Comparison of ENCODE assay signal across 8 cellular contexts in the genomic region with DNA sequence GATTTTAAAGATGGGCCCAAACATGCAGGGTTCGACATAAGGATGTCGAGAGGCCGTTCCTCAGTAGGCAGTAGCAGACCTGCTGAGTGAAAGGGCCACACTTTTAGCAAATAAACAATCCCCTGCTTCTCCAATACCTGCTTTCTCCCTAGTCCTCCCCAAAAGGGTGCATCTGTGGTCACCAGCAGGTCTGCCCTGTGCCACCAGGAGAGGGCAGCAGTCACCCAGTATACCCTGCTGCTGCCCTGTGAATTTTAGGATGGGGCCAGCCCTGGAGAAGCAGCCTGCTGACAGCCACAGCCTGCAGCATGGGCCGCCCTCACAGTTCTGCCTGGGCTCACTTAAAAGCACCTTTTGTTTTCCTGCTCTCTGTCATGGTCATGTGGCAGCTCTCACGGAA. TPM values are rescaled to one million over a fixed set of nuclear protein-coding genes. Genes with fewer than 3 reads are reported as not detected.
DNase-seq lines count a peak whose midpoint lies in the region; ATAC-seq and TF ChIP-seq lines count a peak whose summit lies in the region.
"Not testable (repeated sequence)": the region's sequence is repeated elsewhere in the genome, so short reads cannot be mapped to it uniquely, and the experiment has no call there.

No MANE protein-coding gene starts in this region.

- not testable (repeated sequence) for H3K36me3 ChIP-seq in kidney epithelial cell (ENCODE audit: control insufficient read depth, insufficient read depth, low read length); smooth muscle cell (ENCODE audit: low read depth)

- not testable (repeated sequence) for H3K9me3 Mint-ChIP-seq in activated T-cell treated with anti-CD3 and anti-CD28 coated beads, Interleukin-2, amount 50 U/mL, for 4 hours

- H3K4me3 Mint-ChIP-seq in activated T-cell treated with anti-CD3 and anti-CD28 coated beads, Interleukin-2, amount 50 U/mL, for 4 hours = not testable (repeated sequence)

- H3K27ac ChIP-seq in smooth muscle cell (ENCODE audit: low read depth) = not testable (repeated sequence)

- H3K9ac ChIP-seq in smooth muscle cell (ENCODE audit: low read depth) = not testable (repeated sequence)

- not testable (repeated sequence) for H3K9me3 ChIP-seq in smooth muscle cell (replicated peaks; ENCODE audit: low read depth)

- not testable (repeated sequence) for ATAC-seq in activated T-cell treated with anti-CD3 and anti-CD28 coated beads, Interleukin-2, amount 50 U/mL, for 4 hours

- H4K20me1 ChIP-seq in smooth muscle cell (ENCODE audit: low read depth) = not testable (repeated sequence)

- not testable (repeated sequence) for H3K4me3 ChIP-seq in GM12864 (ENCODE audit: low read depth, low read length); kidney epithelial cell (ENCODE audit: low read depth, low read length); smooth muscle cell

- not testable (repeated sequence) for H3K27me3 Mint-ChIP-seq in activated T-cell treated with anti-CD3 and anti-CD28 coated beads, Interleukin-2, amount 50 U/mL, for 4 hours (ENCODE audit: low read depth)

- not testable (repeated sequence) for H3K4me1 ChIP-seq in smooth muscle cell (ENCODE audit: low read depth)

- not testable (repeated sequence) for H3K79me2 ChIP-seq in smooth muscle cell (ENCODE audit: low read depth)

- in situ Hi-C loops in SK-MEL-5 (cut with HindIII; ENCODE audit: low pct_unique_long_range_greater_than_20kb, low sequenced_read_pairs) = not testable (repeated sequence)

- 57% methylated on average over 5 of the region's 5 CpGs for WGBS in smooth muscle cell (ENCODE audit: low lambda C conversion rate)

- H3K27me3 ChIP-seq in kidney epithelial cell (ENCODE audit: control insufficient read depth, insufficient read depth, low read length); smooth muscle cell (ENCODE audit: low read depth): not testable (repeated sequence)

- TF ChIP-seq CTCF in GM12864 (IDR thresholded peaks at IDR 0.05; ENCODE audit: low read depth, low read length, missing control alignments) = peak; percentile 44
- peak; percentile 45 for TF ChIP-seq CTCF in kidney epithelial cell (IDR thresholded peaks at IDR 0.05; ENCODE audit: insufficient read depth, low read length, poor library complexity, severe bottlenecking)
- TF ChIP-seq CTCF in smooth muscle cell (IDR thresholded peaks at IDR 0.05; ENCODE audit: borderline replicate concordance, insufficient read depth, poor library complexity, severe bottlenecking) = peak; percentile 45

- not testable (repeated sequence) for H3K4me1 Mint-ChIP-seq in activated T-cell treated with anti-CD3 and anti-CD28 coated beads, Interleukin-2, amount 50 U/mL, for 4 hours (ENCODE audit: low read depth)

- DNase-seq in AG08395 (ENCODE audit: low spot score) (peak; percentile 21), NCI-H1105 (lab: John Stamatoyannopoulos, UW) (peak; percentile 47), SK-MEL-5 (ENCODE audit: low read depth, low spot score) (peak; percentile 81), ecto neural progenitor cell (ENCODE audit: low spot score) (peak; percentile 57)
- DNase-seq in GM12864 (ENCODE audit: low read depth); kidney epithelial cell (ENCODE audit: low read depth); smooth muscle cell (lab: John Stamatoyannopoulos, UW; ENCODE audit: unreplicated experiment): not testable (repeated sequence)
- peak; percentile 25 for DNase-seq in activated T-cell treated with anti-CD3 and anti-CD28 coated beads, Interleukin-2, amount 50 U/mL, for 4 hours

- H3K4me2 ChIP-seq in smooth muscle cell = not testable (repeated sequence)

- H3F3A ChIP-seq in smooth muscle cell (ENCODE audit: low read depth) = not testable (repeated sequence)

- H2AFZ ChIP-seq in smooth muscle cell (ENCODE audit: low read depth) = not testable (repeated sequence)

- H3K36me3 Mint-ChIP-seq in activated T-cell treated with anti-CD3 and anti-CD28 coated beads, Interleukin-2, amount 50 U/mL, for 4 hours (ENCODE audit: insufficient read depth) = not testable (repeated sequence)

RNA-seq across cellular contexts. Expression of gene ROPN1B, which starts 47.3 kb away (rescaled TPM):
- 38.5 and 41.5 TPM in 2 replicates for total RNA-seq in SK-MEL-5 (2014; rRNA removed; shearing (Covaris generic))
- polyA plus RNA-seq in SK-MEL-5 (2015; cell fraction: cytosol; rRNA removed) = 13.9 and 17.4 TPM in 2 replicates
- 6.5 and 8.0 TPM in 2 replicates for polyA plus RNA-seq in SK-MEL-5 (2015; cell fraction: nucleus; rRNA removed)
- total RNA-seq in activated T-cell treated with anti-CD3 and anti-CD28 coated beads, Interleukin-2, amount 50 U/mL, for 4 hours = not detected
- total RNA-seq in kidney epithelial cell (not detected in 2 replicates), smooth muscle cell (not detected in 2 replicates)
- polyA plus RNA-seq in smooth muscle cell = not detected in 2 replicates

Comparison
In these comparisons a context has a peak if more than half of its experiments do, and no peak if none do; other contexts are left out.
1. RNA of gene ROPN1B, which starts 47.3 kb away (total RNA-seq): 38.5 to 41.5 TPM in SK-MEL-5; not detected in activated T-cell treated with anti-CD3 and anti-CD28 coated beads, Interleukin-2, amount 50 U/mL, for 4 hours, not detected in kidney epithelial cell and not detected in smooth muscle cell; every median in the first group is over 10 times any median in the second.
2. Peak in every context shown above with its lines, with median percentiles within 50 percentile points of each other: CTCF ChIP-seq.